In genomic region chr22:39360674-39361413, GRCh38 we compare ENCODE assay signal across 13 cellular contexts. TPM values are rescaled to one million over a fixed set of nuclear protein-coding genes. Genes with fewer than 3 reads are reported as not detected.
A peak's percentile ranks its signal among the peaks of the same experiment; 100 is the strongest.
DNase-seq lines count a peak whose midpoint lies in the region; ATAC-seq and TF ChIP-seq lines count a peak whose summit lies in the region.
"Had no signal": no experiment of that assay in that cellular context is flagged by ENCODE, and none has a peak within 500 bp of the region (broad histone marks: within the 10 kb centered on the region; RNA-seq: fewer than 3 reads in every experiment).

No MANE protein-coding gene starts in this region.

- TF ChIP-seq CTCF in GM23338 (conservative IDR thresholded peaks at IDR 0.05; ENCODE audit: low read depth in 2 of 2): no peak
- no peak for TF ChIP-seq CTCF in endodermal cell (conservative IDR thresholded peaks at IDR 0.05)

- no peak overlapping the region for H2BK120ac ChIP-seq in trophoblast cell (ENCODE audit: insufficient read depth, low read length, poor library complexity)

- H3K9me3 ChIP-seq in NT2/D1 (ENCODE audit: insufficient read depth, low read length) (no peaks in the 10 kb centered on the region; the same call in 1 of the 2 replicates), endodermal cell (ENCODE audit: control insufficient read depth, low read length) (no peaks in the 10 kb centered on the region), trophoblast cell (ENCODE audit: insufficient read depth, low read depth, low read length) (peaks cover 2% of the 10 kb centered on the region)
- H3K9me3 ChIP-seq: esophagus muscularis mucosa had no signal

- peaks cover 8% of the 10 kb centered on the region for H3K79me1 ChIP-seq in trophoblast cell (ENCODE audit: low read length)

- H3K4me3 Mint-ChIP-seq in GM23338 (no peak overlapping the region; the same call in 2 of the 3 replicates), endodermal cell (peak overlapping the region; percentile 19)
- H3K4me3 Mint-ChIP-seq: naive thymus-derived CD8-positive, alpha-beta T cell had no signal

- H3K4me3 ChIP-seq in GM23338: no peak overlapping the region
- H3K4me3 ChIP-seq in NT2/D1 (ENCODE audit: insufficient read length, low read depth): no peak overlapping the region
- no peak overlapping the region for H3K4me3 ChIP-seq in endodermal cell (ENCODE audit: low read length)
- no peak overlapping the region for H3K4me3 ChIP-seq in trophoblast cell (ENCODE audit: low read depth, low read length)
- H3K4me3 ChIP-seq: esophagus muscularis mucosa, GM12878 had no signal

- H3F3A ChIP-seq in GM23338 (replicated peaks; ENCODE audit: low read depth): no peaks in the 10 kb centered on the region

- H3K27ac ChIP-seq in GM23338 (ENCODE audit: low read depth) (no peak overlapping the region), endodermal cell (ENCODE audit: low read depth, low read length) (no peak overlapping the region), trophoblast cell (ENCODE audit: low read depth, low read length) (peak overlapping the region; percentile 36)
- H3K27ac ChIP-seq: esophagus muscularis mucosa had no signal

- H3K9me2 ChIP-seq in GM23338 (ENCODE audit: insufficient read depth): no peaks in the 10 kb centered on the region

- H3K4me2 ChIP-seq in GM23338 (no peak overlapping the region), trophoblast cell (ENCODE audit: low read length) (peak overlapping the region; percentile 3)

- no peak overlapping the region for H4K12ac ChIP-seq in trophoblast cell (ENCODE audit: low read depth, low read length)

- H3K9me3 Mint-ChIP-seq in GM23338 (no peaks in the 10 kb centered on the region; the same call in 2 of the 3 replicates), endodermal cell (no peaks in the 10 kb centered on the region)
- H3K9me3 Mint-ChIP-seq: naive thymus-derived CD8-positive, alpha-beta T cell had no signal

- peak overlapping the region; percentile 21 for H3K9ac ChIP-seq in NT2/D1 (ENCODE audit: insufficient read length, low read depth)
- no peak overlapping the region for H3K9ac ChIP-seq in endodermal cell (ENCODE audit: extremely low read depth, low read length, poor library complexity, severe bottlenecking)
- H3K9ac ChIP-seq in trophoblast cell (ENCODE audit: low read length): no peak overlapping the region

- H4K8ac ChIP-seq in trophoblast cell (ENCODE audit: low read depth, low read length): no peak overlapping the region

- no peak overlapping the region for H3K4ac ChIP-seq in trophoblast cell (ENCODE audit: low read depth, low read length)

- peak overlapping the region; percentile 0 for H3K14ac ChIP-seq in trophoblast cell (ENCODE audit: low read length)

- peak; percentile 49 for ATAC-seq in GM23338
- no peak for ATAC-seq in HG02981 (IDR thresholded peaks at IDR 0.05; ENCODE audit: unreplicated experiment)
- ATAC-seq: GM12878; naive thymus-derived CD8-positive, alpha-beta T cell had no signal

- no peaks in the 10 kb centered on the region; the same call in 1 of the 2 replicates for H4K20me1 ChIP-seq in GM23338 (replicated peaks; ENCODE audit: insufficient read depth)

- H3K27me3 Mint-ChIP-seq in GM23338 (ENCODE audit: insufficient read depth, low read depth, poor library complexity) (peaks cover 26% of the 10 kb centered on the region), endodermal cell (ENCODE audit: insufficient read depth) (peaks cover 1% of the 10 kb centered on the region)
- H3K27me3 Mint-ChIP-seq: naive thymus-derived CD8-positive, alpha-beta T cell had no signal

- WGBS in endodermal cell (ENCODE audit: insufficient coverage in 1 of 2, insufficient read length in 1 of 2), 2 experiments: 77 to 83% methylated on average over 7 to 14 of the region's 14 CpGs
- no CpG with 5 or more reads among the region's 14 CpGs for WGBS in trophoblast cell (ENCODE audit: extremely low coverage, insufficient coverage, insufficient read length)

- peak; percentile 67 for DNase-seq in GM23338 (ENCODE audit: low spot score)
- DNase-seq in NT2/D1 (ENCODE audit: low read depth, low spot score): peak; percentile 52
- DNase-seq in endodermal cell: peak; percentile 88
- peak in 1 of 2 donors; percentile 52 for DNase-seq in trophoblast cell
- no peak for DNase-seq in medulla oblongata (ENCODE audit: extremely low spot score)
- DNase-seq in NCI-H187 treated with DMSO at 0.1 percent for 48 hours (lab: John Stamatoyannopoulos, UW): no peak
- DNase-seq in effector CD4-positive, alpha-beta T cell: no peak
- DNase-seq: KG1, NCI-H2227 treated with DMSO at 0.1 percent for 48 hours had no signal

- H3K27me3 ChIP-seq in GM23338 (ENCODE audit: insufficient read depth) (no peaks in the 10 kb centered on the region), NT2/D1 (ENCODE audit: insufficient read depth, insufficient read length) (no peaks in the 10 kb centered on the region), endodermal cell (ENCODE audit: control insufficient read depth, insufficient read depth, low read length, poor library complexity, severe bottlenecking) (no peaks in the 10 kb centered on the region), trophoblast cell (ENCODE audit: insufficient read depth, low read length) (no peaks in the 10 kb centered on the region)
- H3K27me3 ChIP-seq: esophagus muscularis mucosa had no signal

- H4K91ac ChIP-seq in trophoblast cell (ENCODE audit: low read depth, low read length): no peak overlapping the region

- no peak overlapping the region for H3K18ac ChIP-seq in trophoblast cell (ENCODE audit: low read length)

- no peak overlapping the region for H3K23ac ChIP-seq in trophoblast cell (ENCODE audit: low read length)

- H3K79me2 ChIP-seq in GM23338 (replicated peaks; ENCODE audit: insufficient read depth) (peaks cover 4% of the 10 kb centered on the region; the same call in 1 of the 2 replicates), trophoblast cell (ENCODE audit: control insufficient read depth, insufficient read depth, low read length, poor library complexity) (no peaks in the 10 kb centered on the region)

- H2AFZ ChIP-seq in GM23338 (no peak overlapping the region), trophoblast cell (ENCODE audit: insufficient read depth, low read length, poor library complexity) (no peak overlapping the region)

- H2AK5ac ChIP-seq in trophoblast cell (ENCODE audit: low read length): peak overlapping the region; percentile 22

- peak overlapping the region; percentile 25 for H2BK12ac ChIP-seq in trophoblast cell (ENCODE audit: low read length)

- no peak overlapping the region for H2BK5ac ChIP-seq in trophoblast cell (ENCODE audit: low read depth, low read length, poor library complexity)

- H3K36me3 ChIP-seq in GM23338 (ENCODE audit: insufficient read depth) (no peaks in the 10 kb centered on the region), NT2/D1 (ENCODE audit: insufficient read depth, insufficient read length, low read length) (peaks cover 6% of the 10 kb centered on the region), endodermal cell (ENCODE audit: control insufficient read depth, insufficient read depth, low read length) (no peaks in the 10 kb centered on the region), trophoblast cell (ENCODE audit: control insufficient read depth in 1 of 2, insufficient read depth in 2 of 2, low read length in 2 of 2) (no peaks in the 10 kb centered on the region)

- H3K4me1 ChIP-seq in GM23338 (ENCODE audit: insufficient read depth) (peaks cover 31% of the 10 kb centered on the region), NT2/D1 (ENCODE audit: insufficient read depth, insufficient read length) (peaks cover 32% of the 10 kb centered on the region), endodermal cell (ENCODE audit: control insufficient read depth, insufficient read depth, low read length) (peaks cover 28% of the 10 kb centered on the region), trophoblast cell (ENCODE audit: control insufficient read depth in 1 of 2, insufficient read depth in 2 of 2, low read length in 2 of 2) (peaks cover 31 to 36% of the 10 kb centered on the region in 2 experiments)

- H3K27ac Mint-ChIP-seq in GM23338 (no peak overlapping the region), endodermal cell (peak overlapping the region; percentile 89)

- peaks cover 48% of the 10 kb centered on the region for H3K4me1 Mint-ChIP-seq in GM23338
- peaks cover 41% of the 10 kb centered on the region for H3K4me1 Mint-ChIP-seq in endodermal cell

- H3K36me3 Mint-ChIP-seq in GM23338 (ENCODE audit: low read depth) (peaks cover 16% of the 10 kb centered on the region; the same call in 2 of the 3 replicates), endodermal cell (ENCODE audit: low read depth) (peaks cover 11% of the 10 kb centered on the region)

TF ChIP-seq in GM23338, 12 proteins besides CTCF, POLR2A, EP300 and RAD21 (continues in another document):
- no peak for TF ChIP-seq POLR2AphosphoS5 (IDR thresholded peaks at IDR 0.05; ENCODE audit: low read depth)

RNA-seq across cellular contexts. Expression of gene SYNGR1, which starts 11.1 kb away (rescaled TPM):
- 12.3 and 30.9 TPM in 2 replicates for total RNA-seq in GM23338 (2014; rRNA removed; shearing (Covaris generic))
- polyA plus RNA-seq in GM23338 (2016; fragmentation: Nextera tagmentation; extraction: Ambion mirVana): 37.0 and 37.7 TPM in 2 replicates
- 10 to 100 TPM; 19.0 to 36.3 TPM for total RNA-seq in endodermal cell
- 32.9 TPM for polyA plus RNA-seq in endodermal cell (2013, experiment 1 of 2)
- 28.3 TPM for polyA plus RNA-seq in endodermal cell (2013, experiment 2 of 2)
- 20.4 and 21.0 TPM in 2 replicates for polyA plus RNA-seq in trophoblast cell (2013)

RNA-seq across cellular contexts. Expression of gene TAB1, which starts 38.7 kb away (rescaled TPM):
- total RNA-seq in GM23338 (2014; rRNA removed; shearing (Covaris generic)): 18.0 and 27.5 TPM in 2 replicates
- polyA plus RNA-seq in GM23338 (2016; fragmentation: Nextera tagmentation; extraction: Ambion mirVana): 10.7 and 12.4 TPM in 2 replicates
- 10 to 100 TPM; 27.1 to 35.2 TPM for total RNA-seq in endodermal cell
- 24.4 TPM for polyA plus RNA-seq in endodermal cell (2013, experiment 1 of 2)
- polyA plus RNA-seq in endodermal cell (2013, experiment 2 of 2): 22.6 TPM
- 12.9 and 13.2 TPM in 2 replicates for polyA plus RNA-seq in trophoblast cell (2013)

RNA-seq across cellular contexts. Expression of gene RPL3, which starts 41.4 kb away (rescaled TPM):
- total RNA-seq in GM23338 (2014; rRNA removed; shearing (Covaris generic)): 2,755 and 3,244 TPM in 2 replicates
- 1,846 and 1,983 TPM in 2 replicates for polyA plus RNA-seq in GM23338 (2016; fragmentation: Nextera tagmentation; extraction: Ambion mirVana)
- 1,000 to 10,000 TPM; 2,218 to 2,701 TPM for total RNA-seq in endodermal cell
- 2,540 TPM for polyA plus RNA-seq in endodermal cell (2013, experiment 1 of 2)
- polyA plus RNA-seq in endodermal cell (2013, experiment 2 of 2): 2,353 TPM
- 1,456 and 1,519 TPM in 2 replicates for polyA plus RNA-seq in trophoblast cell (2013)

Comparison
In these comparisons a context has a peak if more than half of its experiments do, and no peak if none do; other contexts are left out.
1. DNase-seq: peak in GM23338 (single experiment), NT2/D1 (single experiment) and endodermal cell (single experiment); none in medulla oblongata (single experiment), NCI-H187 treated with DMSO at 0.1 percent for 48 hours (single experiment) and effector CD4-positive, alpha-beta T cell (single experiment).